8 cellular contexts compared by ENCODE assay signal in the genomic region with DNA sequence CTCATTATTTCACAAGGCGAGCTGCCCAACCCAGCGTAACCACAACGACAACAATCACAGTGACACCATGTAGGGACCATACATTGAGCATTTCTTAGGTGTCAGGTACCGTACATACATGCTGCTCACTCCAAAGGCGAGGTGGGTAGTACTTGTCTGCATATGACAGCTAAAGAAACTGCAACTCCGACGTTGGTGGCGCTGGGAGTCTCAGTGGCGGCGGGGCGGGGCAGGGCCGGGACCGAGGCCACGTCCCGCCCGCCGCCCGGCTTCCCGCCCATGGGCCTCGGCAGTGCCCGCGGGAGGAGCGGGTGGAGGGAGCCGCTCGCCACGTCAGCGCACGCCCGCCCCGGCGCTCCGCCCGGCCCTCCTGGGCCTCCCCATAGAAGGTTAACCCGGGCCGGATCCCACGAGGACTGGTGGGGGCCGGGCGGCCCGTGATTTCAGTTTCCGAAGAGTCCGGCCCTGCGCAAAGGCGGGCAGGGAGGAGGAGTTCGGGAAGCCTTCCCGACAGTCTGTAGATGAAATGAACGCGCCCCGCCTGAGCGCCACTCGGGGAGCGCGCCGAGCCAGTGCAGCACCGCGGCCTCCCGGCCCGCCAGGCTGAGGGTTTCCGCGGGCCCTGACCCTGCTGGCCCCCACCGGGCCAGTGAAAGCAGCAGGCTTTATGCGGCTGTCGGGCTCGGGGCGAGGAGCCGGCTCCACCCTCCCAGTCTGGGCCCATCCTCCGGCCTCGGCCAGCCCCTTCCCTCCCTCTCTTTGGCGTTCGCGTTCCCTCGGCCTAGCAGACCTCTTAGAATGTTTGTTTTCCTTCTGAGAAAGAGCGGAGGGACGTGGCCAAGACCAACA.
DNase-seq lines count a peak whose midpoint lies in the region; ATAC-seq and TF ChIP-seq lines count a peak whose summit lies in the region.

No MANE protein-coding gene starts in this region.

- peak overlapping the region; percentile 84 for H3K4me3 ChIP-seq in CD4-positive, CD25-positive, alpha-beta regulatory T cell (ENCODE audit: low read depth, low read length)
- peak overlapping the region; percentile 52 for H3K4me3 ChIP-seq in OCI-LY1 (ENCODE audit: low read depth, low read length, poor library complexity, severe bottlenecking)
- peak overlapping the region; percentile 76 for H3K4me3 ChIP-seq in mucosa of rectum (ENCODE audit: low read length in 2 of 2)

- peaks cover 6% of the 10 kb centered on the region for H3K4me1 ChIP-seq in CD4-positive, CD25-positive, alpha-beta regulatory T cell (ENCODE audit: control insufficient read depth, insufficient read depth, low read length, poor library complexity, severe bottlenecking)
- H3K4me1 ChIP-seq in OCI-LY1 (ENCODE audit: insufficient read depth, low read length, severe bottlenecking) (peaks cover 6% of the 10 kb centered on the region), mucosa of rectum (ENCODE audit: control insufficient read depth in 2 of 2, insufficient read depth in 2 of 2, low read length in 2 of 2) (peaks cover 27 to 56% of the 10 kb centered on the region in 2 donors)

- H2AFZ ChIP-seq in OCI-LY1 (ENCODE audit: low read length) = no peak overlapping the region

- TF ChIP-seq CTCF in OCI-LY1 (IDR thresholded peaks at IDR 0.05; ENCODE audit: low read length) = no peak

- peaks cover 0 to 16% (median 8%) of the 10 kb centered on the region in 4 donors for H3K4me1 Mint-ChIP-seq in CD4-positive, CD25-positive, alpha-beta regulatory T cell
- H3K4me1 Mint-ChIP-seq in activated T-cell treated with anti-CD3 and anti-CD28 coated beads, Interleukin-2, amount 50 U/mL, for 24 hours (ENCODE audit: low read depth) = peaks cover 14% of the 10 kb centered on the region

- peak overlapping the region; percentile 28 to 88 (median 66) for H3K27ac Mint-ChIP-seq in CD4-positive, CD25-positive, alpha-beta regulatory T cell
- H3K27ac Mint-ChIP-seq in activated T-cell treated with anti-CD3 and anti-CD28 coated beads, Interleukin-2, amount 50 U/mL, for 24 hours = peak overlapping the region; percentile 84

- H3K36me3 Mint-ChIP-seq in CD4-positive, CD25-positive, alpha-beta regulatory T cell = no peaks in the 10 kb centered on the region
- H3K36me3 Mint-ChIP-seq in activated T-cell treated with anti-CD3 and anti-CD28 coated beads, Interleukin-2, amount 50 U/mL, for 24 hours (ENCODE audit: low read depth) = no peaks in the 10 kb centered on the region

- no peaks in the 10 kb centered on the region for H4K20me1 ChIP-seq in OCI-LY1 (ENCODE audit: insufficient read depth, low read length)

- peaks cover 0 to 1% (median 0%) of the 10 kb centered on the region in 7 donors for H3K9me3 Mint-ChIP-seq in CD4-positive, CD25-positive, alpha-beta regulatory T cell
- H3K9me3 Mint-ChIP-seq in activated T-cell treated with anti-CD3 and anti-CD28 coated beads, Interleukin-2, amount 50 U/mL, for 24 hours = no peaks in the 10 kb centered on the region

- H3K27me3 Mint-ChIP-seq in CD4-positive, CD25-positive, alpha-beta regulatory T cell = peaks cover 10% of the 10 kb centered on the region
- H3K27me3 Mint-ChIP-seq in activated T-cell treated with anti-CD3 and anti-CD28 coated beads, Interleukin-2, amount 50 U/mL, for 24 hours = no peaks in the 10 kb centered on the region

- no peaks in the 10 kb centered on the region for H3K79me2 ChIP-seq in OCI-LY1 (ENCODE audit: insufficient read depth, low read length)

- peak; percentile 81 to 82 for ATAC-seq in CD4-positive, CD25-positive, alpha-beta regulatory T cell (ENCODE audit: low read depth in 2 of 2)
- ATAC-seq in GM19324 (IDR thresholded peaks at IDR 0.05; ENCODE audit: low FRiP score, unreplicated experiment) = peak; percentile 94
- ATAC-seq in HG03442 (IDR thresholded peaks at IDR 0.05; ENCODE audit: unreplicated experiment) = peak; percentile 88

- peak overlapping the region; percentile 28 for H3K27ac ChIP-seq in CD4-positive, CD25-positive, alpha-beta regulatory T cell (ENCODE audit: insufficient read depth, low read length, poor library complexity, severe bottlenecking)
- no peak overlapping the region for H3K27ac ChIP-seq in OCI-LY1 (ENCODE audit: low read depth, low read length, poor library complexity, severe bottlenecking)
- peak overlapping the region; percentile 94 to 98 for H3K27ac ChIP-seq in mucosa of rectum (ENCODE audit: low read depth in 2 of 2, low read length in 2 of 2)

- no peaks in the 10 kb centered on the region for H3K9me3 ChIP-seq in CD4-positive, CD25-positive, alpha-beta regulatory T cell (ENCODE audit: control insufficient read depth in 2 of 2, low read length in 2 of 2)
- H3K9me3 ChIP-seq in OCI-LY1 (ENCODE audit: low read length) (no peaks in the 10 kb centered on the region), mucosa of rectum (ENCODE audit: control insufficient read depth in 2 of 2, low read length in 2 of 2) (no peaks in the 10 kb centered on the region)

- H3K4me2 ChIP-seq in OCI-LY1 (ENCODE audit: low read length) = peak overlapping the region; percentile 53

- H3F3A ChIP-seq in OCI-LY1 (ENCODE audit: insufficient read depth, low read length) = no peaks in the 10 kb centered on the region

- H3K9me2 ChIP-seq in OCI-LY1 (ENCODE audit: low read depth, low read length) = no peaks in the 10 kb centered on the region

- TF ChIP-seq POLR2A in erythroblast (IDR thresholded peaks at IDR 0.05; ENCODE audit: low read length) = peak; percentile 72

- H3K27me3 ChIP-seq in CD4-positive, CD25-positive, alpha-beta regulatory T cell (ENCODE audit: control insufficient read depth, insufficient read depth, low read length) = no peaks in the 10 kb centered on the region
- H3K27me3 ChIP-seq in OCI-LY1 (ENCODE audit: insufficient read depth, low read length) = no peaks in the 10 kb centered on the region; the same call in 1 of the 2 replicates
- no peaks in the 10 kb centered on the region for H3K27me3 ChIP-seq in mucosa of rectum (ENCODE audit: control insufficient read depth in 2 of 2, insufficient read depth in 2 of 2, low read length in 2 of 2)

- H3K9ac ChIP-seq in OCI-LY1 (ENCODE audit: low read length) (peak overlapping the region; percentile 33; the same call in 1 of the 2 replicates), mucosa of rectum (ENCODE audit: low read depth in 1 of 2, low read length in 2 of 2) (peak overlapping the region; percentile 86 to 95)

- peak overlapping the region; percentile 78 to 88 (median 84) for H3K4me3 Mint-ChIP-seq in CD4-positive, CD25-positive, alpha-beta regulatory T cell
- H3K4me3 Mint-ChIP-seq in activated T-cell treated with anti-CD3 and anti-CD28 coated beads, Interleukin-2, amount 50 U/mL, for 24 hours = peak overlapping the region; percentile 71

- H3K36me3 ChIP-seq in CD4-positive, CD25-positive, alpha-beta regulatory T cell (ENCODE audit: control insufficient read depth, insufficient read depth, low read length) = no peaks in the 10 kb centered on the region
- H3K36me3 ChIP-seq in OCI-LY1 (ENCODE audit: insufficient read depth, low read length) (no peaks in the 10 kb centered on the region), mucosa of rectum (ENCODE audit: control insufficient read depth in 2 of 2, insufficient read depth in 2 of 2, low read length in 2 of 2) (no peaks in the 10 kb centered on the region)

- peak; percentile 44 to 80 (median 53) for DNase-seq in CD4-positive, CD25-positive, alpha-beta regulatory T cell
- DNase-seq in activated T-cell treated with anti-CD3 and anti-CD28 coated beads, Interleukin-2, amount 50 U/mL, for 24 hours = peak; percentile 90
- DNase-seq in erythroblast (lab: John Stamatoyannopoulos, UW) = peak; percentile 88 to 91
- peak; percentile 40 to 66 for DNase-seq in stimulated activated CD8-positive, alpha-beta memory T cell treated with anti-CD3 and anti-CD28 coated beads, Interleukin-4, amount 100 ng/mL, for 4 hours (ENCODE audit: low read depth in 2 of 2, low spot score in 1 of 2)
